Comparison of ENCODE assay signal across 11 cellular contexts in the genomic region with DNA sequence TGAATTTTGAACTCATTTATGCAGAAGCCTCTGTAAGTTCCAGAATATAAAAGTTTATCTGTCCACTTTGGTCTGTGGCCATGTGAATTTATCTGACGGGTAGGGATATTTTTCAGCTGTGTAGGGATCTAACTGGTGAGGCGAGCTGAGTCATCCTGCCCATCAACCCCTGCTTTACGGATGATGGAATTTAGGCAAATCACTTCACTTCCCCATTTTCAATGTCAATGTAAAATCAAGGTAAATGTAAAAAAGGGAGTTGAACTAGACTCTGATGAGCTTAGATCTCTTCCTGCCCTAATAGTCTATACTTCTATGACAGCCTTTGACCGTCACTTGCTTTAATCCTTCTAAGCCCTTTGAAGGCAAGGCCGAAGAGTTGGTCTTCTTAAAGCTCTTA. TPM values are rescaled to one million over a fixed set of nuclear protein-coding genes. Genes with fewer than 3 reads are reported as not detected.
DNase-seq lines count a peak whose midpoint lies in the region; ATAC-seq and TF ChIP-seq lines count a peak whose summit lies in the region.
"Had no signal": no experiment of that assay in that cellular context is flagged by ENCODE, and none has a peak within 500 bp of the region (broad histone marks: within the 10 kb centered on the region; RNA-seq: fewer than 3 reads in every experiment).

No MANE protein-coding gene starts in this region.

- H3K36me3 Mint-ChIP-seq in CD8-positive, alpha-beta T cell = peaks cover 4% of the 10 kb centered on the region
- peaks cover 0 to 3% (median 0%) of the 10 kb centered on the region in 3 donors for H3K36me3 Mint-ChIP-seq in immature natural killer cell

- H3K4me1 ChIP-seq in CD8-positive, alpha-beta T cell (ENCODE audit: insufficient read depth, low read length) = peaks cover 30% of the 10 kb centered on the region
- peaks cover 43% of the 10 kb centered on the region for H3K4me1 ChIP-seq in suprapubic skin
- H3K4me1 ChIP-seq in SJCRH30 = no peaks in the 10 kb centered on the region

- intact Hi-C loops in CD8-positive, alpha-beta T cell (cut with DNase I, micrococcal nuclease) = no loop called here

- H3K27me3 Mint-ChIP-seq in CD8-positive, alpha-beta T cell (ENCODE audit: low read depth) = no peaks in the 10 kb centered on the region
- H3K27me3 Mint-ChIP-seq in immature natural killer cell (ENCODE audit: low read depth in 3 of 3) = peaks cover 6 to 23% (median 12%) of the 10 kb centered on the region in 3 donors
- H3K27me3 Mint-ChIP-seq: stimulated activated naive CD8-positive, alpha-beta T cell treated with anti-CD3 and anti-CD28 coated beads, Interleukin-15, amount 100 ng/mL, for 72 hours had no signal

- no peak for TF ChIP-seq CTCF in CD8-positive, alpha-beta T cell (IDR thresholded peaks at IDR 0.05)
- TF ChIP-seq CTCF in suprapubic skin (IDR thresholded peaks at IDR 0.05) = no peak

- WGBS in suprapubic skin = 80% methylated on average over 5 of the region's 5 CpGs

- H3K27me3 ChIP-seq in CD8-positive, alpha-beta T cell (ENCODE audit: insufficient read depth, low read length) = no peaks in the 10 kb centered on the region
- H3K27me3 ChIP-seq in suprapubic skin (no peaks in the 10 kb centered on the region), SJCRH30 (peaks cover 8% of the 10 kb centered on the region; the same call in 1 of the 2 replicates)

- no peaks in the 10 kb centered on the region for H3K9me3 ChIP-seq in CD8-positive, alpha-beta T cell (ENCODE audit: low read length)
- H3K9me3 ChIP-seq in suprapubic skin (no peaks in the 10 kb centered on the region), SJCRH30 (replicated peaks) (no peaks in the 10 kb centered on the region)

- no peak overlapping the region for H3K4me3 Mint-ChIP-seq in CD8-positive, alpha-beta T cell
- peak overlapping the region; percentile 97 to 100 (median 99) for H3K4me3 Mint-ChIP-seq in immature natural killer cell

- no peak overlapping the region for H3K4me3 ChIP-seq in CD8-positive, alpha-beta T cell (ENCODE audit: low read depth, low read length)
- H3K4me3 ChIP-seq in suprapubic skin (no peak overlapping the region), SJCRH30 (no peak overlapping the region)

- H3K4me1 Mint-ChIP-seq in CD8-positive, alpha-beta T cell (ENCODE audit: low read depth) = peaks cover 51% of the 10 kb centered on the region
- peaks cover 57 to 66% of the 10 kb centered on the region in 2 donors for H3K4me1 Mint-ChIP-seq in immature natural killer cell

- H3K36me3 ChIP-seq in CD8-positive, alpha-beta T cell (ENCODE audit: insufficient read depth, low read length) = no peaks in the 10 kb centered on the region
- H3K36me3 ChIP-seq in suprapubic skin (no peaks in the 10 kb centered on the region), SJCRH30 (no peaks in the 10 kb centered on the region)

- H3K27ac ChIP-seq in CD8-positive, alpha-beta T cell (ENCODE audit: low read depth, low read length) = no peak overlapping the region
- H3K27ac ChIP-seq in suprapubic skin = no peak overlapping the region
- no peak overlapping the region for H3K27ac ChIP-seq in SJCRH30

- no peak for TF ChIP-seq POLR2A in suprapubic skin (IDR thresholded peaks at IDR 0.05)

- no peak for DNase-seq in CD8-positive, alpha-beta T cell
- DNase-seq in GM19238 (ENCODE audit: insufficient read length, low spot score) (peak; percentile 44), OCI-M1 (lab: John Stamatoyannopoulos, UW) (peak; percentile 74), immature natural killer cell (no peak), suprapubic skin (ENCODE audit: low spot score in 2 of 2) (no peak), SJCRH30 (no peak), KG1 (lab: John Stamatoyannopoulos, UW) (no peak)
- DNase-seq in stimulated activated CD4-positive, alpha-beta T cell treated with anti-CD3 and anti-CD28 coated beads, Interleukin-4, amount 100 ng/mL, for 24 hours = no peak
- DNase-seq: activated CD4-positive, alpha-beta T cell treated with anti-CD3 and anti-CD28 coated beads, Interleukin-2, amount 50 U/mL, for 1 hour; NCI-H524 treated with DMSO at 0.1 percent for 48 hours had no signal

- no peak for ATAC-seq in CD8-positive, alpha-beta T cell
- ATAC-seq: stimulated activated naive CD8-positive, alpha-beta T cell treated with anti-CD3 and anti-CD28 coated beads, Interleukin-15, amount 100 ng/mL, for 72 hours had no signal

- CTCF ChIA-PET in CD8-positive, alpha-beta T cell (lab: Charles Lee) = interaction anchor here (1.1 to 3.3 kb wide), 4 partner anchors 25 to 153 kb away, joined by 3 to 12 read pairs (median 8); no protein-coding TSS in a partner anchor

- H3K9me3 Mint-ChIP-seq in CD8-positive, alpha-beta T cell = no peaks in the 10 kb centered on the region
- H3K9me3 Mint-ChIP-seq in immature natural killer cell = no peaks in the 10 kb centered on the region
- H3K9me3 Mint-ChIP-seq: stimulated activated naive CD8-positive, alpha-beta T cell treated with anti-CD3 and anti-CD28 coated beads, Interleukin-15, amount 100 ng/mL, for 72 hours had no signal

- peak overlapping the region; percentile 99 for H3K27ac Mint-ChIP-seq in CD8-positive, alpha-beta T cell
- H3K27ac Mint-ChIP-seq in immature natural killer cell = peak overlapping the region; percentile 97 to 100 (median 99)

- TF ChIP-seq EP300 in suprapubic skin (IDR thresholded peaks at IDR 0.05) = no peak

- POLR2A ChIA-PET in CD8-positive, alpha-beta T cell (lab: Charles Lee) = no interaction called here

RNA-seq across cellular contexts. Expression of a gene that starts 2.6 kb away (rescaled TPM):
- total RNA-seq in CD8-positive, alpha-beta T cell = 10 to 100 TPM; 10.7 to 11.0 TPM
- polyA plus RNA-seq in immature natural killer cell = 1 to 10 TPM in 2 of 3 donors, under 1 TPM in 1; 0.88 to 4.8 (median 3.5) TPM
- total RNA-seq in suprapubic skin = 1 to 10 TPM; 2.7 to 10.0 (median 5.1) TPM
- total RNA-seq in SJCRH30 (2014; rRNA removed; shearing (Covaris generic)) = 0.18 and 0.30 TPM in 2 replicates

RNA-seq across cellular contexts. Expression of a gene that starts 2.9 kb away (rescaled TPM):
- total RNA-seq in CD8-positive, alpha-beta T cell = 10 to 100 TPM in 1 of 2 experiments, 1 to 10 TPM in 1; 6.7 to 10.6 TPM
- polyA plus RNA-seq in immature natural killer cell = 10 to 100 TPM; 15.0 to 18.7 (median 15.3) TPM
- 10 to 100 TPM in 3 of 4 donors, 1 to 10 TPM in 1; 7.7 to 12.7 (median 10.7) TPM for total RNA-seq in suprapubic skin
- 1.0 and 1.9 TPM in 2 replicates for total RNA-seq in SJCRH30 (2014; rRNA removed; shearing (Covaris generic))

RNA-seq across cellular contexts. Expression of a gene that starts 40.5 kb away (rescaled TPM):
- total RNA-seq in CD8-positive, alpha-beta T cell = 10 to 100 TPM; 61.0 to 71.1 TPM
- polyA plus RNA-seq in immature natural killer cell = 100 to 1,000 TPM; 146 to 193 (median 169) TPM
- total RNA-seq in suprapubic skin = 10 to 100 TPM; 35.8 to 47.1 (median 41.5) TPM
- 102 and 105 TPM in 2 replicates for total RNA-seq in SJCRH30 (2014; rRNA removed; shearing (Covaris generic))

Comparison
In these comparisons a context has a peak if more than half of its experiments do, and no peak if none do; other contexts are left out.
1. DNase-seq: peak in GM19238 (single experiment) and OCI-M1 (single experiment); none in CD8-positive, alpha-beta T cell (0 of 7), immature natural killer cell (0 of 3), suprapubic skin (0 of 2), SJCRH30 (0 of 2), stimulated activated CD4-positive, alpha-beta T cell treated with anti-CD3 and anti-CD28 coated beads, Interleukin-4, amount 100 ng/mL, for 24 hours (single experiment) and KG1 (single experiment).